In the genomic region with DNA sequence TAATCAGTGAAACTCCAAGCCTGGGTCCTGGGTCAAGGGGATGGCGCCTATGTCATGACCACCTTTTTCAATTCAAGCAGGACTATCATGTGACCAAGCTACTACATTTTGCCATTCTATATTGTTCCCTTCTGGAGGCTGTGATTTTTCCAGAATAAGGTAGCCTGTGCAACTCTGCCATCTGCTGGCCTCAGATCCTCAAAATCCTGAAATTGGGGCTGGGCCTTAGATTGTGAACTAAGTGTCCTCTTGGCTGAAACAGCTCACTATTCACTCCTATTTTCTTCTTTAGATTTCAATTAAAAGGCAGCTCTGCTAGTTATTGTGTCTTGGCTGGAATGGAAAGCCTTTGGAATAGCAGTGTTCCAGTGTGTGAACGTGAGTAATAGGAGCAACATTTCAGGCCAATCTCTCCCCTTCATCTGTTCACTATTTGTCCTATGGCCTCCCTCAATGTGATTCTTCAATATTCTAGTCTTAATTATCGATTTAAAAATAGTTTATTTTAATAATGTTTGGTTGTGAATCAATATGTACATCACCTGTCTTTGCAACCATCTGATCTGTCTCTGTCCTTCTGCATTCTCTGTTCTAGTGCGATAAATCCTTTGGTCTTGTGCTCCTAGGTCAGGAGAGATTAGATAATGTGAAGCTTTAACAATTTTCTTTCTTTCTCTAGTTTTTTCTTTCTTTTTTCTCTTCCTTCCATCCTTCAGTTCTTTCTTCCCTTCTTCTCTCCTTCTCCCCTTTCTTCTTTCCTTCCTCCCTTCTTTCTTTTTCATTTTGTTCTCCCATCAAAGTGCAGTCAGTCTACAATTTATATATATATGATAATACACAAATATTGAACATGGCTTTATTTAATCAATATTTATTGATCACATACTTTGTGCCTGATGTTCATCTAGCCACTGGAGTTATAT, we compare ENCODE assay signal across 8 cellular contexts.
DNase-seq lines count a peak whose midpoint lies in the region; ATAC-seq and TF ChIP-seq lines count a peak whose summit lies in the region.

No MANE protein-coding gene starts in this region.

- H3K27me3 Mint-ChIP-seq in activated naive CD8-positive, alpha-beta T cell treated with anti-CD3 and anti-CD28 coated beads, Interleukin-2, amount 50 U/mL, for 24 hours = peaks cover 3% of the 10 kb centered on the region
- no peaks in the 10 kb centered on the region for H3K27me3 Mint-ChIP-seq in activated naive CD8-positive, alpha-beta T cell treated with anti-CD3 and anti-CD28 coated beads for 36 hours

- H3K4me3 ChIP-seq in fibroblast of villous mesenchyme (ENCODE audit: low read depth, low read length) = no peak overlapping the region

- no peak overlapping the region for H3K27ac Mint-ChIP-seq in activated naive CD8-positive, alpha-beta T cell treated with anti-CD3 and anti-CD28 coated beads, Interleukin-2, amount 50 U/mL, for 24 hours
- no peak overlapping the region for H3K27ac Mint-ChIP-seq in activated naive CD8-positive, alpha-beta T cell treated with anti-CD3 and anti-CD28 coated beads for 36 hours

- no peak overlapping the region for H3K4me3 Mint-ChIP-seq in activated naive CD8-positive, alpha-beta T cell treated with anti-CD3 and anti-CD28 coated beads, Interleukin-2, amount 50 U/mL, for 24 hours
- H3K4me3 Mint-ChIP-seq in activated naive CD8-positive, alpha-beta T cell treated with anti-CD3 and anti-CD28 coated beads for 36 hours = no peak overlapping the region

- intact Hi-C loops in Right ventricle myocardium superior (cut with DNase I) = no loop called here

- no peaks in the 10 kb centered on the region for H3K36me3 Mint-ChIP-seq in activated naive CD8-positive, alpha-beta T cell treated with anti-CD3 and anti-CD28 coated beads, Interleukin-2, amount 50 U/mL, for 24 hours (ENCODE audit: low read depth)
- H3K36me3 Mint-ChIP-seq in activated naive CD8-positive, alpha-beta T cell treated with anti-CD3 and anti-CD28 coated beads for 36 hours = no peaks in the 10 kb centered on the region

- peak; percentile 32 for TF ChIP-seq CTCF in fibroblast of villous mesenchyme (IDR thresholded peaks at IDR 0.05; ENCODE audit: insufficient read depth, low read depth, low read length)

- peak; percentile 3 for DNase-seq in activated naive CD8-positive, alpha-beta T cell treated with anti-CD3 and anti-CD28 coated beads, Interleukin-2, amount 50 U/mL, for 24 hours
- no peak for DNase-seq in activated naive CD8-positive, alpha-beta T cell treated with anti-CD3 and anti-CD28 coated beads for 36 hours
- DNase-seq in OCI-M1 (lab: John Stamatoyannopoulos, UW) = peak; percentile 76
- DNase-seq in fibroblast of villous mesenchyme (ENCODE audit: low read depth) = peak; percentile 5
- DNase-seq in NCI-H2227 (lab: John Stamatoyannopoulos, UW; ENCODE audit: unreplicated experiment) = no peak
- no peak for DNase-seq in NK-92 (lab: John Stamatoyannopoulos, UW; ENCODE audit: unreplicated experiment)
- DNase-seq in Right ventricle myocardium superior = no peak

- ATAC-seq in activated naive CD8-positive, alpha-beta T cell treated with anti-CD3 and anti-CD28 coated beads, Interleukin-2, amount 50 U/mL, for 24 hours = no peak
- ATAC-seq in Right ventricle myocardium superior (ENCODE audit: poor library complexity) = no peak

- no peaks in the 10 kb centered on the region for H3K4me1 Mint-ChIP-seq in activated naive CD8-positive, alpha-beta T cell treated with anti-CD3 and anti-CD28 coated beads, Interleukin-2, amount 50 U/mL, for 24 hours
- no peaks in the 10 kb centered on the region for H3K4me1 Mint-ChIP-seq in activated naive CD8-positive, alpha-beta T cell treated with anti-CD3 and anti-CD28 coated beads for 36 hours

- peak overlapping the region; percentile 38 for H3K27ac ChIP-seq in temporal lobe (ENCODE audit: low read depth, low read length)

- H3K9me3 Mint-ChIP-seq in activated naive CD8-positive, alpha-beta T cell treated with anti-CD3 and anti-CD28 coated beads, Interleukin-2, amount 50 U/mL, for 24 hours = no peaks in the 10 kb centered on the region
- no peaks in the 10 kb centered on the region for H3K9me3 Mint-ChIP-seq in activated naive CD8-positive, alpha-beta T cell treated with anti-CD3 and anti-CD28 coated beads for 36 hours

Comparison
In these comparisons a context has a peak if more than half of its experiments do, and no peak if none do; other contexts are left out.
1. DNase-seq: peak in activated naive CD8-positive, alpha-beta T cell treated with anti-CD3 and anti-CD28 coated beads, Interleukin-2, amount 50 U/mL, for 24 hours (single experiment), OCI-M1 (single experiment) and fibroblast of villous mesenchyme (single experiment); none in activated naive CD8-positive, alpha-beta T cell treated with anti-CD3 and anti-CD28 coated beads for 36 hours (single experiment), NCI-H2227 (single experiment), NK-92 (single experiment) and Right ventricle myocardium superior (single experiment).